Comparison of ENCODE assay signal across 31 cellular contexts in the genomic region with DNA sequence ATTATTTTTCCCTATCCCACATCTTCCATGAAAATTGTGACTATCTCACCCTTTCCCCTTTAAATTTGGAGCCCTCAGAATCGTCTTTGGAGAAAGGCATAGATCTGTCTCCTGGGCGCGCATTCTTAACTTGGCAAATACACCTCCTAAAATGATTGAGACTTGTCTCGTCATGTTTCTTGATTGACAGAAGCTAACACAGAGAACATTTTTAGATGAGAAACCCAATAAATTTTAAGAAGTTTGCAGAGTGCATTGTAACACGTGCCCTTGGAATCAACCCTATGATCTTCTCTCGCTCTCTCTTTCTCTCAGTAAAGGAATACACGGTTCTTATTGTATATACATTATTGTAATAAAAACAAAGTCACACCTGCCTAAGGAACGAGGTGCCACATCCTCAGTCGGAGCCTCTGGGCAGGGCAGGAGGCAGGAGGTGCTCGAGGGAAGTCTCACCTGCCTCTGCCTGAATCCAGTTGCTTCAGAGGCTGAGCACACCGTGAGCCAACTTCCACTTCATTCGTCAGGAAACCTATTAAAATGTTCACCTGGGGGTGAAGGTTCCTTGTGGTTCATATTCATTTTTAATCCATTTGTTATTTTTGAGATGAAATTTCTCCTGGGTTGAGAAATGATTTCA.
"Had no signal": no experiment of that assay in that cellular context is flagged by ENCODE, and none has a peak within 500 bp of the region (broad histone marks: within the 10 kb centered on the region; RNA-seq: fewer than 3 reads in every experiment).

No MANE protein-coding gene starts in this region.

- H3K36me3 Mint-ChIP-seq: activated CD8-positive, alpha-beta memory T cell treated with anti-CD3 and anti-CD28 coated beads, Interleukin-2, amount 10 ng/mL, durations not matched to agents 7 days and 5 days; activated naive CD4-positive, alpha-beta T cell treated with anti-CD3 and anti-CD28 coated beads, Interleukin-2, amount 50 U/mL, for 72 hours; naive thymus-derived CD4-positive, alpha-beta T cell; stimulated activated naive B cell treated with anti-CD40 and anti-IgM and Interleukin-4, amounts not matched to agents 10 μg/mL and 1 μg/mL and 100 μg/mL, for 72 hours had no signal

- H3K27me3 ChIP-seq: pancreas, sigmoid colon, stomach, tibial nerve had no signal

- H3K9me3 Mint-ChIP-seq: activated naive CD4-positive, alpha-beta T cell treated with anti-CD3 and anti-CD28 coated beads, Interleukin-2, amount 50 U/mL, for 72 hours; stimulated activated naive B cell treated with anti-CD40 and anti-IgM and Interleukin-4, amounts not matched to agents 10 μg/mL and 1 μg/mL and 100 μg/mL, for 72 hours had no signal

- DNase-seq: activated CD4-positive, alpha-beta T cell treated with anti-CD3 and anti-CD28 coated beads, Interleukin-2, amount 50 U/mL, for 1 hour; activated CD4-positive, CD25-positive, alpha-beta regulatory T cell treated with anti-CD3 and anti-CD28 coated beads, Interleukin-2, amount 50 U/mL, for 72 hours; activated CD8-positive, alpha-beta memory T cell treated with anti-CD3 and anti-CD28 coated beads, Interleukin-2, amount 10 ng/mL, durations not matched to agents 7 days and 5 days; activated CD8-positive, alpha-beta T cell treated with anti-CD3 and anti-CD28 coated beads, Interleukin-2, amount 10 ng/mL, durations not matched to agents 7 days and 5 days; activated naive CD4-positive, alpha-beta T cell; activated T-cell treated with anti-CD3 and anti-CD28 coated beads, Interleukin-2, amount 50 U/mL, for 48 hours; anterior cingulate cortex; dermis blood vessel endothelial cell; effector CD4-positive, alpha-beta T cell; erythroblast; foreskin melanocyte; kidney; left colon; midbrain; naive thymus-derived CD4-positive, alpha-beta T cell; nucleus accumbens; pancreas; sigmoid colon; stimulated activated CD4-positive, alpha-beta T cell treated with anti-CD3 and anti-CD28 coated beads, Interleukin-1b, Interleukin-23, amount 100 ng/mL, for 48 hours; stimulated activated CD4-positive, alpha-beta T cell treated with anti-CD3 and anti-CD28 coated beads, Interleukin-4, amount 100 ng/mL, for 4 hours; stimulated activated CD8-positive, alpha-beta memory T cell treated with anti-CD3 and anti-CD28 coated beads, Interleukin-4, amount 100 ng/mL, for 48 hours; stimulated activated naive B cell treated with anti-CD40 and anti-IgM and Interleukin-4, amounts not matched to agents 10 μg/mL and 1 μg/mL and 100 μg/mL, for 72 hours; stomach; T-helper 17 cell; T1000 had no signal

- H3K4me2 ChIP-seq: smooth muscle cell had no signal

- H3K27ac ChIP-seq: pancreas, prostate gland, stomach had no signal

- H3K27ac Mint-ChIP-seq: activated CD8-positive, alpha-beta memory T cell treated with anti-CD3 and anti-CD28 coated beads, Interleukin-2, amount 10 ng/mL, durations not matched to agents 7 days and 5 days; activated CD8-positive, alpha-beta T cell treated with anti-CD3 and anti-CD28 coated beads, Interleukin-2, amount 10 ng/mL, durations not matched to agents 7 days and 5 days; activated naive CD4-positive, alpha-beta T cell treated with anti-CD3 and anti-CD28 coated beads, Interleukin-2, amount 50 U/mL, for 72 hours; naive thymus-derived CD4-positive, alpha-beta T cell; stimulated activated naive B cell treated with anti-CD40 and anti-IgM and Interleukin-4, amounts not matched to agents 10 μg/mL and 1 μg/mL and 100 μg/mL, for 72 hours; T-helper 17 cell had no signal

- H3K36me3 ChIP-seq: pancreas, prostate gland, sigmoid colon, stomach, tibial nerve had no signal

- H3K4me3 Mint-ChIP-seq: activated CD8-positive, alpha-beta memory T cell treated with anti-CD3 and anti-CD28 coated beads, Interleukin-2, amount 10 ng/mL, durations not matched to agents 7 days and 5 days; activated CD8-positive, alpha-beta T cell treated with anti-CD3 and anti-CD28 coated beads, Interleukin-2, amount 10 ng/mL, durations not matched to agents 7 days and 5 days; naive thymus-derived CD4-positive, alpha-beta T cell; neural crest cell; stimulated activated naive B cell treated with anti-CD40 and anti-IgM and Interleukin-4, amounts not matched to agents 10 μg/mL and 1 μg/mL and 100 μg/mL, for 72 hours; T-helper 17 cell had no signal

- H3K4me1 ChIP-seq: pancreas, prostate gland had no signal

- H3K4me1 Mint-ChIP-seq: activated CD8-positive, alpha-beta memory T cell treated with anti-CD3 and anti-CD28 coated beads, Interleukin-2, amount 10 ng/mL, durations not matched to agents 7 days and 5 days; naive thymus-derived CD4-positive, alpha-beta T cell; neural crest cell; stimulated activated naive B cell treated with anti-CD40 and anti-IgM and Interleukin-4, amounts not matched to agents 10 μg/mL and 1 μg/mL and 100 μg/mL, for 72 hours; T-helper 17 cell had no signal

- H3K4me3 ChIP-seq: pancreas, prostate gland, sigmoid colon, smooth muscle cell, stomach, tibial nerve had no signal

- H3K9me3 ChIP-seq: pancreas, prostate gland, sigmoid colon had no signal

- FAIRE-seq: colon, kidney, pancreas had no signal
